Comparison of ENCODE assay signal across 8 cellular contexts in genomic region chr12:8493084-8493483, GRCh38. TPM values are rescaled to one million over a fixed set of nuclear protein-coding genes. Genes with fewer than 3 reads are reported as not detected.
DNase-seq lines count a peak whose midpoint lies in the region; ATAC-seq, FAIRE-seq and TF ChIP-seq lines count a peak whose summit lies in the region.

No MANE protein-coding gene starts in this region.

- no peak for FAIRE-seq in small intestine (lab: Jason Lieb, UNC)

- ATAC-seq in CD4-positive, CD25-positive, alpha-beta regulatory T cell (ENCODE audit: low read depth in 2 of 2): peak; percentile 84 to 87
- ATAC-seq in GM19395 (IDR thresholded peaks at IDR 0.05; ENCODE audit: unreplicated experiment): peak; percentile 99
- ATAC-seq in HG03342 (IDR thresholded peaks at IDR 0.05; ENCODE audit: unreplicated experiment): peak; percentile 97

- no peaks in the 10 kb centered on the region for H3K27me3 ChIP-seq in CD4-positive, CD25-positive, alpha-beta regulatory T cell (ENCODE audit: control insufficient read depth, insufficient read depth, low read length)
- H3K27me3 ChIP-seq in small intestine (ENCODE audit: control insufficient read depth in 2 of 2, insufficient read depth in 2 of 2, low read length in 2 of 2) (no peaks in the 10 kb centered on the region), BE2C (no peaks in the 10 kb centered on the region)

- no peaks in the 10 kb centered on the region for H3K36me3 ChIP-seq in CD4-positive, CD25-positive, alpha-beta regulatory T cell (ENCODE audit: control insufficient read depth, insufficient read depth, low read length)
- no peaks in the 10 kb centered on the region for H3K36me3 ChIP-seq in small intestine (ENCODE audit: control insufficient read depth in 2 of 2, insufficient read depth in 2 of 2, low read length in 2 of 2)
- H3K36me3 ChIP-seq in BE2C: no peaks in the 10 kb centered on the region

- DNase-seq in CD4-positive, CD25-positive, alpha-beta regulatory T cell: peak in 2 of 3 donors; percentile 27 to 74
- DNase-seq in activated CD4-positive, alpha-beta T cell treated with anti-CD3 and anti-CD28 coated beads, Interleukin-2, amount 50 U/mL, for 48 hours: peak; percentile 30 to 47
- DNase-seq in small intestine (peak; percentile 48), BE2C (no peak), posterior vena cava (ENCODE audit: low spot score) (no peak)
- no peak for DNase-seq in activated CD4-positive, CD25-positive, alpha-beta regulatory T cell (lab: John Stamatoyannopoulos, UW)

- H3K4me3 ChIP-seq in CD4-positive, CD25-positive, alpha-beta regulatory T cell (ENCODE audit: low read depth, low read length): no peak overlapping the region
- H3K4me3 ChIP-seq in small intestine (ENCODE audit: low read depth in 1 of 2, low read length in 2 of 2): no peak overlapping the region
- H3K4me3 ChIP-seq in BE2C (ENCODE audit: low read depth, low read length): no peak overlapping the region

- no peak overlapping the region for H3K4me3 Mint-ChIP-seq in CD4-positive, CD25-positive, alpha-beta regulatory T cell

- H3K27ac ChIP-seq in CD4-positive, CD25-positive, alpha-beta regulatory T cell (ENCODE audit: insufficient read depth, low read length, poor library complexity, severe bottlenecking): no peak overlapping the region
- H3K27ac ChIP-seq in small intestine (ENCODE audit: low read depth in 1 of 2, low read length in 1 of 2): no peak overlapping the region

- intact Hi-C loops in posterior vena cava (cut with DNase I): no loop called here

- peaks cover 6% of the 10 kb centered on the region for H3K27me3 Mint-ChIP-seq in CD4-positive, CD25-positive, alpha-beta regulatory T cell

- peak overlapping the region in 2 of 3 donors; percentile 21 to 38 for H3K27ac Mint-ChIP-seq in CD4-positive, CD25-positive, alpha-beta regulatory T cell

- peaks cover 0 to 13% (median 6%) of the 10 kb centered on the region in 4 donors for H3K4me1 Mint-ChIP-seq in CD4-positive, CD25-positive, alpha-beta regulatory T cell

- no peaks in the 10 kb centered on the region for H3K9me3 ChIP-seq in CD4-positive, CD25-positive, alpha-beta regulatory T cell (ENCODE audit: control insufficient read depth in 2 of 2, low read length in 2 of 2)
- H3K9me3 ChIP-seq in small intestine (ENCODE audit: control insufficient read depth, low read depth) (no peaks in the 10 kb centered on the region), BE2C (no peaks in the 10 kb centered on the region)

- H3K9me3 Mint-ChIP-seq in CD4-positive, CD25-positive, alpha-beta regulatory T cell: no peaks in the 10 kb centered on the region

- TF ChIP-seq CTCF in BE2C (IDR thresholded peaks at IDR 0.05; ENCODE audit: low read depth, low read length): no peak

- WGBS in small intestine, 3 donors: 33 to 63% (median 40%) methylated on average over 1 to 2 of the region's 2 CpGs

- H3K36me3 Mint-ChIP-seq in CD4-positive, CD25-positive, alpha-beta regulatory T cell: no peaks in the 10 kb centered on the region

- H3K4me1 ChIP-seq in CD4-positive, CD25-positive, alpha-beta regulatory T cell (ENCODE audit: control insufficient read depth, insufficient read depth, low read length, poor library complexity, severe bottlenecking): peaks cover 5% of the 10 kb centered on the region
- H3K4me1 ChIP-seq in small intestine (ENCODE audit: control insufficient read depth in 2 of 2, insufficient read depth in 1 of 2, low read depth in 1 of 2, low read length in 1 of 2) (no peaks in the 10 kb centered on the region), BE2C (no peaks in the 10 kb centered on the region)

RNA-seq across cellular contexts. Expression of gene CLEC4D, which starts 20.2 kb away (rescaled TPM):
- total RNA-seq in CD4-positive, CD25-positive, alpha-beta regulatory T cell: not detected
- not detected for polyA plus RNA-seq in CD4-positive, CD25-positive, alpha-beta regulatory T cell
- under 1 TPM in 1 of 3 donors, not detected in 2; 0.07 TPM for polyA plus RNA-seq in small intestine
- polyA plus RNA-seq in BE2C (2012; ENCODE audit: insufficient read depth, insufficient read length, low read depth): not detected
- total RNA-seq in posterior vena cava: 1 to 10 TPM in 1 of 2 donors, under 1 TPM in 1; 0.71 to 2.7 TPM

RNA-seq across cellular contexts. Expression of gene CLEC6A, which starts 37.3 kb away (rescaled TPM):
- not detected for total RNA-seq in CD4-positive, CD25-positive, alpha-beta regulatory T cell
- not detected for polyA plus RNA-seq in CD4-positive, CD25-positive, alpha-beta regulatory T cell
- not detected for polyA plus RNA-seq in small intestine
- not detected for polyA plus RNA-seq in BE2C (2012; ENCODE audit: insufficient read depth, insufficient read length, low read depth)
- total RNA-seq in posterior vena cava: not detected

RNA-seq across cellular contexts. Expression of gene CLEC4E, which starts 47.6 kb away (rescaled TPM):
- total RNA-seq in CD4-positive, CD25-positive, alpha-beta regulatory T cell: not detected
- polyA plus RNA-seq in CD4-positive, CD25-positive, alpha-beta regulatory T cell: under 1 TPM in 1 of 4 donors, not detected in 3; 0.36 TPM
- polyA plus RNA-seq in small intestine: 1 to 10 TPM in 1 of 3 donors, under 1 TPM in 1, not detected in 1; 0.45 to 3.0 TPM
- not detected for polyA plus RNA-seq in BE2C (2012; ENCODE audit: insufficient read depth, insufficient read length, low read depth)
- 1 to 10 TPM; 2.0 to 3.4 TPM for total RNA-seq in posterior vena cava

Comparison
In these comparisons a context has a peak if more than half of its experiments do, and no peak if none do; other contexts are left out.
1. DNase-seq: peak in CD4-positive, CD25-positive, alpha-beta regulatory T cell (2 of 3), activated CD4-positive, alpha-beta T cell treated with anti-CD3 and anti-CD28 coated beads, Interleukin-2, amount 50 U/mL, for 48 hours (2 of 2) and small intestine (single experiment); none in BE2C (single experiment), activated CD4-positive, CD25-positive, alpha-beta regulatory T cell (0 of 4) and posterior vena cava (single experiment).
2. Peak in every context shown above with its lines, with median percentiles within 50 percentile points of each other: ATAC-seq.